18 cellular contexts compared by ENCODE assay signal in the genomic region with DNA sequence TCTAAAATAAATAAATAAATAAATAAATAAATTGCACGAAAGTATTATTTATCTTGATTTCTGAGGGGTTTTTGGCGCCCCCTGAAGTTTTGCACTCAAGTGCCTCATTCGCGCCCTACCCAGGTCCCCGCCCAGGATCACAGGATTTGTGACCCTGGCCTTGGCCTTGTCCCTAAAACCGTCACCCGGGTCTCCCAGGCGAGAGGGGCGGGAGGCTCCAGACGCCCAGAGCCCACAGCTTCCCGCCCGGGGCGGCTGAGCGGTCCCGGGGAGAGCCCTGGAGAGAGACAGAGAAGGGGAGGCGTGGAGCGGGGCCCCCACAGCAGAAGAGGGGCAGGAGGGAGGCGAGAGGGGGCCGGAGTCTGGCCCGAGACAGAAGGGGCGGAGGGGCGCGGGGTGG.
DNase-seq lines count a peak whose midpoint lies in the region; ATAC-seq and TF ChIP-seq lines count a peak whose summit lies in the region.
"Had no signal": no experiment of that assay in that cellular context is flagged by ENCODE, and none has a peak within 500 bp of the region (broad histone marks: within the 10 kb centered on the region; RNA-seq: fewer than 3 reads in every experiment).

No MANE protein-coding gene starts in this region.

- peaks cover 8% of the 10 kb centered on the region for H3K4me1 Mint-ChIP-seq in CD8-positive, alpha-beta T cell (ENCODE audit: low read depth)
- H3K4me1 Mint-ChIP-seq in glutamatergic neuron (ENCODE audit: low read depth, unreplicated experiment) (peaks cover 15% of the 10 kb centered on the region), neural crest cell (peaks cover 14% of the 10 kb centered on the region), CD14-positive monocyte (peaks cover 6% of the 10 kb centered on the region)

- POLR2A ChIA-PET in CD8-positive, alpha-beta T cell (lab: Charles Lee): no interaction called here

- H3K27ac Mint-ChIP-seq in CD8-positive, alpha-beta T cell: no peak overlapping the region
- H3K27ac Mint-ChIP-seq in glutamatergic neuron (ENCODE audit: unreplicated experiment) (no peak overlapping the region), neural crest cell (ENCODE audit: unreplicated experiment) (no peak overlapping the region), CD14-positive monocyte (no peak overlapping the region)
- H3K27ac Mint-ChIP-seq: activated CD8-positive, alpha-beta T cell treated with anti-CD3 and anti-CD28 coated beads, Interleukin-2, amount 10 ng/mL, durations not matched to agents 7 days and 5 days; HFFc6; memory B cell had no signal

- H3K27me3 ChIP-seq in CD8-positive, alpha-beta T cell (ENCODE audit: insufficient read depth, low read length): peaks cover 5% of the 10 kb centered on the region
- peaks cover 26% of the 10 kb centered on the region for H3K27me3 ChIP-seq in HUES6 (ENCODE audit: control insufficient read depth, insufficient read depth, low read length)
- H3K27me3 ChIP-seq in esophagus squamous epithelium: peaks cover 0 to 86% (median 0%) of the 10 kb centered on the region in 4 donors
- H3K27me3 ChIP-seq: right lobe of liver had no signal

- 25 to 43% methylated on average over 8 to 9 of the region's 23 CpGs for WGBS in esophagus squamous epithelium, 2 donors

- H3K27me3 Mint-ChIP-seq in CD8-positive, alpha-beta T cell (ENCODE audit: low read depth): peaks cover 44% of the 10 kb centered on the region
- peaks cover 12% of the 10 kb centered on the region for H3K27me3 Mint-ChIP-seq in glutamatergic neuron (ENCODE audit: unreplicated experiment)
- peaks cover 76% of the 10 kb centered on the region for H3K27me3 Mint-ChIP-seq in neural crest cell (ENCODE audit: low read depth)
- peaks cover 51 to 64% (median 63%) of the 10 kb centered on the region in 3 donors for H3K27me3 Mint-ChIP-seq in CD14-positive monocyte (ENCODE audit: low read depth in 3 of 3)

- TF ChIP-seq POLR2A in esophagus squamous epithelium (IDR thresholded peaks at IDR 0.05): no peak

- no peak overlapping the region for H3K27ac ChIP-seq in CD8-positive, alpha-beta T cell (ENCODE audit: low read depth, low read length)
- no peak overlapping the region for H3K27ac ChIP-seq in HUES6 (ENCODE audit: low read depth, low read length)
- no peak overlapping the region for H3K27ac ChIP-seq in esophagus squamous epithelium
- H3K27ac ChIP-seq: neutrophil, right lobe of liver, VCaP had no signal

- no peaks in the 10 kb centered on the region for H3K36me3 ChIP-seq in CD8-positive, alpha-beta T cell (ENCODE audit: insufficient read depth, low read length)
- H3K36me3 ChIP-seq in HUES6 (ENCODE audit: control insufficient read depth, insufficient read depth, low read length) (no peaks in the 10 kb centered on the region), esophagus squamous epithelium (no peaks in the 10 kb centered on the region)
- H3K36me3 ChIP-seq: neutrophil, right lobe of liver had no signal

- H3K4me3 ChIP-seq in CD8-positive, alpha-beta T cell (ENCODE audit: low read depth, low read length): no peak overlapping the region
- peak overlapping the region; percentile 51 for H3K4me3 ChIP-seq in HUES6 (ENCODE audit: low read depth, low read length)
- peak overlapping the region in 2 of 4 donors; percentile 29 to 51 for H3K4me3 ChIP-seq in esophagus squamous epithelium
- H3K4me3 ChIP-seq: K562, right lobe of liver had no signal

- no peak for ATAC-seq in CD8-positive, alpha-beta T cell
- ATAC-seq in GM18861 (IDR thresholded peaks at IDR 0.05; ENCODE audit: unreplicated experiment): no peak
- ATAC-seq: activated CD8-positive, alpha-beta T cell treated with anti-CD3 and anti-CD28 coated beads, Interleukin-2, amount 10 ng/mL, durations not matched to agents 7 days and 5 days; K562 had no signal

- no peak for TF ChIP-seq CTCF in CD8-positive, alpha-beta T cell (IDR thresholded peaks at IDR 0.05)
- peak; percentile 18 for TF ChIP-seq CTCF in glutamatergic neuron (IDR thresholded peaks at IDR 0.05; ENCODE audit: partially characterized antibody, unreplicated experiment)
- TF ChIP-seq CTCF in neural crest cell (conservative IDR thresholded peaks at IDR 0.05): peak; percentile 20
- no peak for TF ChIP-seq CTCF in esophagus squamous epithelium (IDR thresholded peaks at IDR 0.05)
- no peak for TF ChIP-seq CTCF in CD14-positive monocyte (IDR thresholded peaks at IDR 0.05)

- CTCF ChIA-PET in CD8-positive, alpha-beta T cell (lab: Charles Lee): no interaction called here

- H3K4me3 Mint-ChIP-seq in CD8-positive, alpha-beta T cell: peak overlapping the region; percentile 3
- H3K4me3 Mint-ChIP-seq in glutamatergic neuron (ENCODE audit: unreplicated experiment) (peak overlapping the region; percentile 42), neural crest cell (peak overlapping the region; percentile 44), CD14-positive monocyte (peak overlapping the region in 1 of 2 donors; percentile 57)
- H3K4me3 Mint-ChIP-seq: activated CD8-positive, alpha-beta T cell treated with anti-CD3 and anti-CD28 coated beads, Interleukin-2, amount 10 ng/mL, durations not matched to agents 7 days and 5 days; central memory CD8-positive, alpha-beta T cell; HFFc6 had no signal

- H3K9me3 Mint-ChIP-seq in CD8-positive, alpha-beta T cell: no peaks in the 10 kb centered on the region
- H3K9me3 Mint-ChIP-seq in glutamatergic neuron (ENCODE audit: unreplicated experiment): no peaks in the 10 kb centered on the region
- H3K9me3 Mint-ChIP-seq in neural crest cell: no peaks in the 10 kb centered on the region
- H3K9me3 Mint-ChIP-seq in CD14-positive monocyte: peaks cover 0 to 12% (median 3%) of the 10 kb centered on the region in 7 donors
- H3K9me3 Mint-ChIP-seq: central memory CD8-positive, alpha-beta T cell; HFFc6 had no signal

- H3K36me3 Mint-ChIP-seq in CD8-positive, alpha-beta T cell: no peaks in the 10 kb centered on the region
- H3K36me3 Mint-ChIP-seq in glutamatergic neuron (ENCODE audit: unreplicated experiment): no peaks in the 10 kb centered on the region
- H3K36me3 Mint-ChIP-seq in neural crest cell (ENCODE audit: low read depth): no peaks in the 10 kb centered on the region
- peaks cover 0 to 2% of the 10 kb centered on the region in 2 donors for H3K36me3 Mint-ChIP-seq in CD14-positive monocyte
- H3K36me3 Mint-ChIP-seq: memory B cell had no signal

- H3K4me1 ChIP-seq in CD8-positive, alpha-beta T cell (ENCODE audit: insufficient read depth, low read length): no peaks in the 10 kb centered on the region
- H3K4me1 ChIP-seq in HUES6 (ENCODE audit: control insufficient read depth, insufficient read depth, low read length) (peaks cover 21% of the 10 kb centered on the region), esophagus squamous epithelium (peaks cover 7 to 39% (median 18%) of the 10 kb centered on the region in 3 donors)
- H3K4me1 ChIP-seq: right lobe of liver had no signal

- H3K9ac ChIP-seq in HUES6 (ENCODE audit: low read length): no peak overlapping the region

- DNase-seq in CD8-positive, alpha-beta T cell: no peak
- peak; percentile 62 for DNase-seq in glutamatergic neuron
- DNase-seq in neural crest cell (ENCODE audit: low read depth, low spot score): no peak
- DNase-seq in esophagus squamous epithelium (lab: John Stamatoyannopoulos, UW): no peak
- DNase-seq in CD14-positive monocyte (ENCODE audit: low spot score): no peak
- no peak for DNase-seq in germinal center (ENCODE audit: low spot score)
- DNase-seq: activated CD8-positive, alpha-beta T cell treated with anti-CD3 and anti-CD28 coated beads, Interleukin-2, amount 10 ng/mL, durations not matched to agents 7 days and 5 days; HFFc6; MV-4-11; NCI-H226; right lobe of liver had no signal

- H3K9me3 ChIP-seq in CD8-positive, alpha-beta T cell (ENCODE audit: low read length): no peaks in the 10 kb centered on the region
- no peaks in the 10 kb centered on the region for H3K9me3 ChIP-seq in HUES6 (ENCODE audit: control insufficient read depth, insufficient read depth, low read depth, low read length)
- H3K9me3 ChIP-seq in esophagus squamous epithelium: no peaks in the 10 kb centered on the region
- H3K9me3 ChIP-seq: neutrophil, right lobe of liver had no signal

- intact Hi-C loops in CD8-positive, alpha-beta T cell (cut with DNase I, micrococcal nuclease): no loop called here
- intact Hi-C loops in esophagus squamous epithelium (cut with DNase I) (no loop called here), CD14-positive monocyte (cut with micrococcal nuclease) (no loop called here)

Comparison
In these comparisons a context has a peak if more than half of its experiments do, and no peak if none do; other contexts are left out.
1. CTCF ChIP-seq: peak in glutamatergic neuron (single experiment) and neural crest cell (single experiment); none in CD8-positive, alpha-beta T cell (single experiment), esophagus squamous epithelium (0 of 6) and CD14-positive monocyte (single experiment).